15 cellular contexts compared by ENCODE assay signal in the genomic region with DNA sequence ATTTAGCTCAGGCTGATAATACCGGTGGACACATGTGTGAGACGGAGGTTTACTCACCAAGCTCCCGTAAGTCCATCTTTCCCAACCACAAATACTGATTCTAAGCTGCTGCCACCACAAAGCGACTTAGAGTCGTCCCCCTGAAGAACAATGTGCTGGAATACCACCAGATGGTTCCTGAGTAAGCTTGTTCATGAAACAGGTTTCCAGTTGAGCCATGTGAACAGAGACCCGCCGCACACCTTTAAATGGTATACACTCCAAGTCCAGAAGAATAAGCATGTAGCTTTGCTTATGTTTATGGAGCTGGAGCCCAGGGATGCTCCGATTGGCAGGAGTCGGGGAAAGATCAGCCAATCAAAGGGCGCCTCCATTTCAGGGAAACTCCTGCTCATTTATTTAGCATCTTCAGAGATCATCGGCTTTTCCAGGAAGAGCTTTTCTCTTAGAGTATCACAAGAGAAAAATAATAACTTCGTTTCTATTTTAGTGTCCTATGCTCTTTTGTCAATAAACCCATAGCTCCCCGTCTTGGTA.
DNase-seq lines count a peak whose midpoint lies in the region; ATAC-seq, FAIRE-seq and TF ChIP-seq lines count a peak whose summit lies in the region.
"Had no signal": no experiment of that assay in that cellular context is flagged by ENCODE, and none has a peak within 500 bp of the region (broad histone marks: within the 10 kb centered on the region; RNA-seq: fewer than 3 reads in every experiment).

No MANE protein-coding gene starts in this region.

- H3K4me3 ChIP-seq in Peyer's patch, result no peak overlapping the region
- no peak overlapping the region for H3K4me3 ChIP-seq in HAP-1
- H3K4me3 ChIP-seq: sigmoid colon, SJSA1 had no signal

- H3K9me3 ChIP-seq in Peyer's patch (no peaks in the 10 kb centered on the region), HAP-1 (no peaks in the 10 kb centered on the region)
- H3K9me3 ChIP-seq: sigmoid colon, SJSA1 had no signal

- H3K27me3 ChIP-seq in Peyer's patch, result no peaks in the 10 kb centered on the region
- H3K27me3 ChIP-seq in HAP-1 (ENCODE audit: low read depth), result peaks cover 6% of the 10 kb centered on the region

- no peak overlapping the region for H3K27ac Mint-ChIP-seq in stimulated activated memory B cell treated with anti-CD40 and anti-IgM and Interleukin-4, amounts not matched to agents 10 μg/mL and 1 μg/mL and 100 μg/mL, for 72 hours

- H3K27me3 Mint-ChIP-seq in stimulated activated memory B cell treated with anti-CD40 and anti-IgM and Interleukin-4, amounts not matched to agents 10 μg/mL and 1 μg/mL and 100 μg/mL, for 72 hours, result no peaks in the 10 kb centered on the region

- H3K36me3 ChIP-seq in Peyer's patch (no peaks in the 10 kb centered on the region), HAP-1 (replicated peaks) (no peaks in the 10 kb centered on the region)
- H3K36me3 ChIP-seq: sigmoid colon, SJSA1 had no signal

- H3K9me3 Mint-ChIP-seq in stimulated activated memory B cell treated with anti-CD40 and anti-IgM and Interleukin-4, amounts not matched to agents 10 μg/mL and 1 μg/mL and 100 μg/mL, for 72 hours, result no peaks in the 10 kb centered on the region

- ATAC-seq in stimulated activated memory B cell treated with anti-CD40 and anti-IgM and Interleukin-4, amounts not matched to agents 10 μg/mL and 1 μg/mL and 100 μg/mL, for 72 hours, result no peak
- no peak for ATAC-seq in GM19463 (IDR thresholded peaks at IDR 0.05; ENCODE audit: unreplicated experiment)
- ATAC-seq: esophagus mucosa had no signal

- no peak overlapping the region for H3K27ac ChIP-seq in Peyer's patch
- H3K27ac ChIP-seq: SJSA1 had no signal

- H3K36me3 Mint-ChIP-seq in stimulated activated memory B cell treated with anti-CD40 and anti-IgM and Interleukin-4, amounts not matched to agents 10 μg/mL and 1 μg/mL and 100 μg/mL, for 72 hours, result peaks cover 14% of the 10 kb centered on the region

- no peak for TF ChIP-seq CTCF in Peyer's patch (IDR thresholded peaks at IDR 0.05)

- peaks cover 0 to 11% (median 0%) of the 10 kb centered on the region in 4 donors for H3K4me1 ChIP-seq in Peyer's patch
- no peaks in the 10 kb centered on the region for H3K4me1 ChIP-seq in HAP-1
- H3K4me1 ChIP-seq: SJSA1 had no signal

- in situ Hi-C loops in HAP-1 (cut with MboI; ENCODE audit: low sequenced_read_pairs), result loop anchor here (25.0 kb wide), 1 partner anchor 201 kb away; no protein-coding TSS in a partner anchor

- peaks cover 62% of the 10 kb centered on the region for H3K4me1 Mint-ChIP-seq in stimulated activated memory B cell treated with anti-CD40 and anti-IgM and Interleukin-4, amounts not matched to agents 10 μg/mL and 1 μg/mL and 100 μg/mL, for 72 hours

- TF ChIP-seq POLR2A in Peyer's patch (IDR thresholded peaks at IDR 0.05), result no peak

- H3K4me3 Mint-ChIP-seq in stimulated activated memory B cell treated with anti-CD40 and anti-IgM and Interleukin-4, amounts not matched to agents 10 μg/mL and 1 μg/mL and 100 μg/mL, for 72 hours, result no peak overlapping the region

- peak; percentile 77 for DNase-seq in COR-L47 (lab: John Stamatoyannopoulos, UW)
- DNase-seq in NCI-H2029 treated with DMSO at 0.1 percent for 48 hours (lab: John Stamatoyannopoulos, UW), result peak; percentile 45
- DNase-seq in SK-N-DZ (ENCODE audit: low spot score), result peak; percentile 87
- no peak for DNase-seq in Peyer's patch
- DNase-seq in HAP-1 (ENCODE audit: low spot score in 2 of 2), result no peak
- DNase-seq: activated CD4-positive, CD25-positive, alpha-beta regulatory T cell treated with anti-CD3 and anti-CD28 coated beads, Interleukin-2, amount 50 U/mL, for 72 hours; activated T-cell treated with anti-CD3 and anti-CD28 coated beads, Interleukin-2, amount 50 U/mL, for 48 hours; NCI-H226; sigmoid colon; trophoblast cell had no signal

- peak; percentile 72 for FAIRE-seq in islet of Langerhans (lab: Jason Lieb, UNC)

Comparison
In these comparisons a context has a peak if more than half of its experiments do, and no peak if none do; other contexts are left out.
1. DNase-seq: peak in COR-L47 (single experiment), NCI-H2029 treated with DMSO at 0.1 percent for 48 hours (single experiment) and SK-N-DZ (single experiment); none in Peyer's patch (0 of 3) and HAP-1 (0 of 2).